Comparison of ENCODE assay signal across 19 cellular contexts in genomic region chr4:147704846-147705245, GRCh38.
"Had no signal": no experiment of that assay in that cellular context is flagged by ENCODE, and none has a peak within 500 bp of the region (broad histone marks: within the 10 kb centered on the region; RNA-seq: fewer than 3 reads in every experiment).

No MANE protein-coding gene starts in this region.

- H3K27me3 ChIP-seq: body of pancreas, cardiac muscle cell, heart left ventricle, upper lobe of left lung had no signal

- H3K36me3 ChIP-seq: cardiac muscle cell, heart left ventricle, left ventricle myocardium inferior, thoracic aorta, upper lobe of left lung had no signal

- H3K9me3 ChIP-seq: body of pancreas, upper lobe of left lung had no signal

- H3K27ac ChIP-seq: body of pancreas, cardiac muscle cell, heart left ventricle, left ventricle myocardium inferior, thoracic aorta, upper lobe of left lung had no signal

- H3K4me3 ChIP-seq: body of pancreas, cardiac muscle cell, heart left ventricle, left ventricle myocardium inferior, thoracic aorta, upper lobe of left lung had no signal

- FAIRE-seq: islet of Langerhans had no signal

- DNase-seq: activated B cell treated with CpG ODN at 0.5 μM for 24 hours; activated CD4-positive, alpha-beta memory T cell treated with anti-CD3 and anti-CD28 coated beads for 36 hours; activated CD4-positive, alpha-beta T cell treated with anti-CD3 and anti-CD28 coated beads for 48 hours; activated gamma-delta T cell; activated naive CD4-positive, alpha-beta T cell treated with anti-CD3 and anti-CD28 coated beads, Interleukin-2, amount 50 U/mL, for 16 hours; activated T-cell treated with anti-CD3 and anti-CD28 coated beads for 4 hours; anterior cingulate cortex; body of pancreas; cortex of kidney; heart left ventricle; left ventricle myocardium inferior; naive thymus-derived CD8-positive, alpha-beta T cell; stimulated activated CD4-positive, alpha-beta T cell treated with anti-CD3 and anti-CD28 coated beads, Interleukin-4, amount 100 ng/mL, for 24 hours; stimulated activated naive CD4-positive, alpha-beta T cell treated with Interleukin-2 at 50 U/mL for 16 hours; T-helper 17 cell; upper lobe of left lung had no signal

- ATAC-seq: body of pancreas; heart left ventricle; naive thymus-derived CD8-positive, alpha-beta T cell; T-helper 17 cell had no signal
